Comparison of ENCODE assay signal across 33 cellular contexts in genomic region chr10:73629165-73629564, GRCh38. TPM values are rescaled to one million over a fixed set of nuclear protein-coding genes. Genes with fewer than 3 reads are reported as not detected.
"Had no signal": no experiment of that assay in that cellular context is flagged by ENCODE, and none has a peak within 500 bp of the region (broad histone marks: within the 10 kb centered on the region; RNA-seq: fewer than 3 reads in every experiment).

No MANE protein-coding gene starts in this region.

- H3K4me3 ChIP-seq: hepatocyte, left ventricle myocardium inferior, lung, neural progenitor cell, right atrium auricular region, right lobe of liver, spleen, suprapubic skin, thoracic aorta, tibial artery, uterus had no signal

- H3K4me2 ChIP-seq: hepatocyte, neural progenitor cell had no signal

- H3K27ac ChIP-seq: hepatocyte, left ventricle myocardium inferior, neural progenitor cell, neutrophil, parathyroid adenoma, right atrium auricular region, right lobe of liver, spleen, suprapubic skin, thoracic aorta, tibial artery, uterus had no signal

- H3K27me3 Mint-ChIP-seq: stimulated activated naive CD8-positive, alpha-beta T cell treated with anti-CD3 and anti-CD28 coated beads, Interleukin-15, Interleukin-2, amounts not matched to agents 100 ng/mL and 50 ng/mL, for 24 hours; type B pancreatic cell had no signal

- FAIRE-seq: small intestine had no signal

- H3K27me3 ChIP-seq: hepatocyte, neural progenitor cell, neutrophil, right atrium auricular region, right lobe of liver, spleen, suprapubic skin, tibial artery, uterus had no signal

- H3K9ac ChIP-seq: neural progenitor cell, parathyroid adenoma had no signal

- H3K27ac Mint-ChIP-seq: mesothelial cell of epicardium; naive B cell; natural killer cell; nephron progenitor cell; neural progenitor cell; stimulated activated effector memory CD8-positive, alpha-beta T cell treated with anti-CD3 and anti-CD28 coated beads, Interleukin-12 subunit alpha, Interleukin-12 subunit beta, amount 100 ng/mL, for 72 hours; stimulated activated naive CD8-positive, alpha-beta T cell treated with anti-CD3 and anti-CD28 coated beads, Interleukin-15, Interleukin-2, amounts not matched to agents 100 ng/mL and 50 ng/mL, for 24 hours; type B pancreatic cell had no signal

- H3K4me1 ChIP-seq: uterus had no signal

- H3K9me3 Mint-ChIP-seq: mesothelial cell of epicardium; naive B cell; natural killer cell; nephron progenitor cell; neural progenitor cell; stimulated activated effector memory CD8-positive, alpha-beta T cell treated with anti-CD3 and anti-CD28 coated beads, Interleukin-12 subunit alpha, Interleukin-12 subunit beta, amount 100 ng/mL, for 72 hours; stimulated activated naive CD8-positive, alpha-beta T cell treated with anti-CD3 and anti-CD28 coated beads, Interleukin-15, Interleukin-2, amounts not matched to agents 100 ng/mL and 50 ng/mL, for 24 hours had no signal

- DNase-seq: islet precursor cell; left ventricle myocardium inferior; mesendoderm; naive B cell; natural killer cell; nephron progenitor cell; occipital lobe; right lobe of liver; spleen; stimulated activated CD4-positive, alpha-beta T cell treated with anti-CD3 and anti-CD28 coated beads, Interleukin-4, amount 100 ng/mL, for 24 hours; stimulated activated naive CD4-positive, alpha-beta T cell; uterus had no signal

- H3K4me3 Mint-ChIP-seq: mesothelial cell of epicardium; natural killer cell; nephron progenitor cell; neural progenitor cell; stimulated activated effector memory CD8-positive, alpha-beta T cell treated with anti-CD3 and anti-CD28 coated beads, Interleukin-12 subunit alpha, Interleukin-12 subunit beta, amount 100 ng/mL, for 72 hours; stimulated activated naive CD8-positive, alpha-beta T cell treated with anti-CD3 and anti-CD28 coated beads, Interleukin-15, Interleukin-2, amounts not matched to agents 100 ng/mL and 50 ng/mL, for 24 hours; type B pancreatic cell had no signal

- H3K36me3 Mint-ChIP-seq: mesothelial cell of epicardium, naive B cell, natural killer cell had no signal

- H3K9me3 ChIP-seq: left ventricle myocardium inferior, neutrophil, right atrium auricular region, right lobe of liver, spleen, suprapubic skin, thoracic aorta, tibial artery, uterus had no signal

- H2AFZ ChIP-seq: hepatocyte, neural progenitor cell, parathyroid adenoma had no signal

- ATAC-seq: natural killer cell; right lobe of liver; stimulated activated effector memory CD8-positive, alpha-beta T cell treated with anti-CD3 and anti-CD28 coated beads, Interleukin-12 subunit alpha, Interleukin-12 subunit beta, amount 100 ng/mL, for 72 hours had no signal

- H3K36me3 ChIP-seq: left ventricle myocardium inferior, neural progenitor cell, neutrophil, right atrium auricular region, right lobe of liver, spleen, suprapubic skin, thoracic aorta, uterus had no signal

RNA-seq across cellular contexts. Expression of gene MYOZ1, which starts 12.1 kb away (rescaled TPM):
- total RNA-seq: mononuclear cell, natural killer cell, pulmonary artery endothelial cell had no signal

RNA-seq across cellular contexts. Expression of gene SYNPO2L, which starts 26.7 kb away (rescaled TPM):
- total RNA-seq: hepatocyte, kidney epithelial cell, lower leg skin, natural killer cell, occipital lobe, osteocyte, pulmonary artery endothelial cell, renal cortical epithelial cell, subcutaneous adipose tissue, suprapubic skin, thoracic aorta had no signal
- polyA plus RNA-seq: hepatocyte had no signal
